Comparison of ENCODE assay signal across 17 cellular contexts in the genomic region with DNA sequence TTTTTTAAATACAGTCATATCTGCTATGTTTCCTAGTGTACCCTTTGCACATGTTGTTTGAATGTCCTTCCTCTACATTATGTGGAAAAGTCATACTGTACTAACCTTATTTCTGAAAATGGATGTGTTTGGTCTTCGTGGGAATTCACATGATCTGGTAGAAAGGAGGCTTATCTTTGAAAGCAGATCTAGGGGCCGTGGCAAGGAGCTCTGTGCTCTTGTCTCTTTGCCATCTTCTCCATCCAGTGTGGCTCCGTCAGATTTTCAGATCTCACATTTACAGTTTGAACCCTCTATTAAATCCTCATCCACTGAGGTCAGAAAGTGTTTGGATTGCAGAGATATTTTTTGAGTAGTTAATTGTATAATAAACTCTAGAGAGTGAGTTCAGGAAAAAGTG. TPM values are rescaled to one million over a fixed set of nuclear protein-coding genes. Genes with fewer than 3 reads are reported as not detected.
DNase-seq lines count a peak whose midpoint lies in the region; ATAC-seq lines count a peak whose summit lies in the region.
"Had no signal": no experiment of that assay in that cellular context is flagged by ENCODE, and none has a peak within 500 bp of the region (broad histone marks: within the 10 kb centered on the region; RNA-seq: fewer than 3 reads in every experiment).

No MANE protein-coding gene starts in this region.

- CTCF ChIA-PET in activated CD8-positive, alpha-beta memory T cell treated with anti-CD3 and anti-CD28 coated beads, Interleukin-2, amount 10 ng/mL, durations not matched to agents 7 days and 5 days (lab: Charles Lee), result no interaction called here

- H3K4me3 Mint-ChIP-seq in activated CD8-positive, alpha-beta memory T cell treated with anti-CD3 and anti-CD28 coated beads, Interleukin-2, amount 10 ng/mL, durations not matched to agents 7 days and 5 days, result peak overlapping the region; percentile 66
- H3K4me3 Mint-ChIP-seq in activated naive CD8-positive, alpha-beta T cell treated with anti-CD3 and anti-CD28 coated beads for 36 hours, result peak overlapping the region; percentile 63
- no peak overlapping the region for H3K4me3 Mint-ChIP-seq in naive B cell
- H3K4me3 Mint-ChIP-seq: CD14-positive monocyte had no signal

- H3K27me3 Mint-ChIP-seq in activated CD8-positive, alpha-beta memory T cell treated with anti-CD3 and anti-CD28 coated beads, Interleukin-2, amount 10 ng/mL, durations not matched to agents 7 days and 5 days, result no peaks in the 10 kb centered on the region
- H3K27me3 Mint-ChIP-seq in activated naive CD8-positive, alpha-beta T cell treated with anti-CD3 and anti-CD28 coated beads for 36 hours, result no peaks in the 10 kb centered on the region
- no peaks in the 10 kb centered on the region for H3K27me3 Mint-ChIP-seq in naive B cell

- no peaks in the 10 kb centered on the region for H3K9me3 Mint-ChIP-seq in activated CD8-positive, alpha-beta memory T cell treated with anti-CD3 and anti-CD28 coated beads, Interleukin-2, amount 10 ng/mL, durations not matched to agents 7 days and 5 days (ENCODE audit: low read depth)
- no peaks in the 10 kb centered on the region for H3K9me3 Mint-ChIP-seq in activated naive CD8-positive, alpha-beta T cell treated with anti-CD3 and anti-CD28 coated beads for 36 hours
- H3K9me3 Mint-ChIP-seq in naive B cell, result no peaks in the 10 kb centered on the region
- H3K9me3 Mint-ChIP-seq: CD14-positive monocyte had no signal

- H3K4me1 Mint-ChIP-seq in activated CD8-positive, alpha-beta memory T cell treated with anti-CD3 and anti-CD28 coated beads, Interleukin-2, amount 10 ng/mL, durations not matched to agents 7 days and 5 days, result peaks cover 56% of the 10 kb centered on the region
- H3K4me1 Mint-ChIP-seq in activated naive CD8-positive, alpha-beta T cell treated with anti-CD3 and anti-CD28 coated beads for 36 hours, result peaks cover 82% of the 10 kb centered on the region
- peaks cover 24 to 50% (median 46%) of the 10 kb centered on the region in 3 donors for H3K4me1 Mint-ChIP-seq in naive B cell

- no peak for DNase-seq in activated CD8-positive, alpha-beta memory T cell treated with anti-CD3 and anti-CD28 coated beads, Interleukin-2, amount 10 ng/mL, durations not matched to agents 7 days and 5 days
- no peak for DNase-seq in activated CD8-positive, alpha-beta memory T cell treated with anti-CD3 and anti-CD28 coated beads, Interleukin-2, amount 50 U/mL, for 4 hours
- DNase-seq in activated naive CD8-positive, alpha-beta T cell treated with anti-CD3 and anti-CD28 coated beads for 36 hours, result no peak
- DNase-seq in naive B cell (no peak), NCI-H2029 (lab: John Stamatoyannopoulos, UW) (no peak)
- DNase-seq: ACHN; activated CD4-positive, alpha-beta T cell treated with anti-CD3 and anti-CD28 coated beads for 48 hours; activated effector memory CD4-positive, alpha-beta T cell treated with anti-CD3 and anti-CD28 coated beads, Interleukin-2, amount 50 U/mL, for 16 hours; NCI-H2029 treated with DMSO at 0.1 percent for 48 hours; NCI-H510A; nucleus accumbens; right lobe of liver; T-helper 9 cell had no signal

- peak; percentile 36 for ATAC-seq in activated CD8-positive, alpha-beta memory T cell treated with anti-CD3 and anti-CD28 coated beads, Interleukin-2, amount 10 ng/mL, durations not matched to agents 7 days and 5 days
- ATAC-seq in naive B cell (ENCODE audit: low read depth in 2 of 2), result no peak
- ATAC-seq in GM18511 (IDR thresholded peaks at IDR 0.05; ENCODE audit: unreplicated experiment), result no peak
- ATAC-seq in HG03039 (IDR thresholded peaks at IDR 0.05; ENCODE audit: unreplicated experiment), result no peak
- ATAC-seq: right lobe of liver had no signal

- peak overlapping the region; percentile 18 for H3K27ac ChIP-seq in KOPT-K1 (ENCODE audit: low read depth, low read length, poor library complexity, severe bottlenecking)
- H3K27ac ChIP-seq: right lobe of liver had no signal

- no peaks in the 10 kb centered on the region for H3K36me3 ChIP-seq in KOPT-K1 (ENCODE audit: insufficient read depth, low read length)
- H3K36me3 ChIP-seq: right lobe of liver had no signal

- H3K9me3 ChIP-seq in KOPT-K1 (ENCODE audit: insufficient read depth, low read length, poor library complexity, severe bottlenecking), result no peaks in the 10 kb centered on the region
- H3K9me3 ChIP-seq: right lobe of liver had no signal

- H3K27ac Mint-ChIP-seq in activated CD8-positive, alpha-beta memory T cell treated with anti-CD3 and anti-CD28 coated beads, Interleukin-2, amount 10 ng/mL, durations not matched to agents 7 days and 5 days, result peak overlapping the region; percentile 86
- peak overlapping the region; percentile 85 for H3K27ac Mint-ChIP-seq in activated naive CD8-positive, alpha-beta T cell treated with anti-CD3 and anti-CD28 coated beads for 36 hours
- H3K27ac Mint-ChIP-seq in naive B cell, result peak overlapping the region in 4 of 6 donors; percentile 13 to 90 (median 30)

- peaks cover 15% of the 10 kb centered on the region for H3K36me3 Mint-ChIP-seq in activated CD8-positive, alpha-beta memory T cell treated with anti-CD3 and anti-CD28 coated beads, Interleukin-2, amount 10 ng/mL, durations not matched to agents 7 days and 5 days
- H3K36me3 Mint-ChIP-seq in activated naive CD8-positive, alpha-beta T cell treated with anti-CD3 and anti-CD28 coated beads for 36 hours, result peaks cover 23% of the 10 kb centered on the region
- peaks cover 0 to 6% of the 10 kb centered on the region in 2 donors for H3K36me3 Mint-ChIP-seq in naive B cell

RNA-seq across cellular contexts. Expression of gene MAP2K4, which starts 32.9 kb away (rescaled TPM):
- 10 to 100 TPM; 22.1 to 29.9 TPM for total RNA-seq in activated CD8-positive, alpha-beta memory T cell treated with anti-CD3 and anti-CD28 coated beads, Interleukin-2, amount 10 ng/mL, durations not matched to agents 7 days and 5 days
- total RNA-seq in activated naive CD8-positive, alpha-beta T cell treated with anti-CD3 and anti-CD28 coated beads for 36 hours, result 10 to 100 TPM; 43.6 to 48.0 TPM
- polyA plus RNA-seq in naive B cell (ENCODE audit: low read depth in 6 of 6), result 10 to 100 TPM in 5 of 6 donors, 1 to 10 TPM in 1; 8.2 to 25.5 (median 20.7) TPM

RNA-seq across cellular contexts. Expression of gene ZNF18, which starts 56.3 kb away (rescaled TPM):
- total RNA-seq in activated CD8-positive, alpha-beta memory T cell treated with anti-CD3 and anti-CD28 coated beads, Interleukin-2, amount 10 ng/mL, durations not matched to agents 7 days and 5 days, result 10 to 100 TPM in 1 of 2 experiments, 1 to 10 TPM in 1; 9.3 to 11.9 TPM
- total RNA-seq in activated naive CD8-positive, alpha-beta T cell treated with anti-CD3 and anti-CD28 coated beads for 36 hours, result 1 to 10 TPM; 7.7 to 8.1 TPM
- 10 to 100 TPM in 3 of 6 donors, 1 to 10 TPM in 3; 7.4 to 30.1 (median 9.7) TPM for polyA plus RNA-seq in naive B cell (ENCODE audit: low read depth in 6 of 6)

Comparison
In these comparisons a context has a peak if more than half of its experiments do, and no peak if none do; other contexts are left out.
1. H3K27ac Mint-ChIP-seq: peak in every context shown above with its lines; median percentile 86 in activated CD8-positive, alpha-beta memory T cell treated with anti-CD3 and anti-CD28 coated beads, Interleukin-2, amount 10 ng/mL, durations not matched to agents 7 days and 5 days; 85 in activated naive CD8-positive, alpha-beta T cell treated with anti-CD3 and anti-CD28 coated beads for 36 hours; 30 in naive B cell.
2. H3K4me3 Mint-ChIP-seq: peak in activated CD8-positive, alpha-beta memory T cell treated with anti-CD3 and anti-CD28 coated beads, Interleukin-2, amount 10 ng/mL, durations not matched to agents 7 days and 5 days (single experiment) and activated naive CD8-positive, alpha-beta T cell treated with anti-CD3 and anti-CD28 coated beads for 36 hours (single experiment); none in naive B cell (0 of 8).